Comparison of ENCODE assay signal across 8 cellular contexts in genomic region chr1:235328271-235329138, GRCh38. TPM values are rescaled to one million over a fixed set of nuclear protein-coding genes. Genes with fewer than 3 reads are reported as not detected.
DNase-seq lines count a peak whose midpoint lies in the region; ATAC-seq and TF ChIP-seq lines count a peak whose summit lies in the region.

Gene GGPS1, plus strand, starts transcription at chr1:235328570. Its CDS starts 6,695 bp downstream, at chr1:235335265.

- peak; percentile 97 for DNase-seq in COLO829 (ENCODE audit: low spot score)
- DNase-seq in HT-29 (ENCODE audit: low spot score): peak; percentile 99
- DNase-seq in NK-92 treated with Interleukin-12 subunit alpha and Interleukin-12 subunit beta, amount 100 ng/mL, for 24 hours (lab: John Stamatoyannopoulos, UW): peak; percentile 98
- peak; percentile 99 for DNase-seq in activated CD8-positive, alpha-beta memory T cell treated with anti-CD3 and anti-CD28 coated beads for 24 hours
- DNase-seq in effector memory CD4-positive, alpha-beta T cell: peak; percentile 99
- DNase-seq in lung (ENCODE audit: low spot score): peak; percentile 98
- peak; percentile 99 for DNase-seq in stimulated activated CD4-positive, alpha-beta T cell treated with anti-CD3 and anti-CD28 coated beads, TNF-alpha, amount 100 ng/mL, for 4 hours (ENCODE audit: low read depth in 3 of 3)

- H3K9me3 ChIP-seq in effector memory CD4-positive, alpha-beta T cell (ENCODE audit: control insufficient read depth, low read length): no peaks in the 10 kb centered on the region
- no peaks in the 10 kb centered on the region for H3K9me3 ChIP-seq in lung (ENCODE audit: control insufficient read depth in 2 of 2, insufficient read depth in 1 of 2, low read length in 1 of 2)

- peak within 1 kb of the TSS; percentile 93 for H3K4me3 ChIP-seq in effector memory CD4-positive, alpha-beta T cell (ENCODE audit: insufficient read depth, low read depth, low read length, poor library complexity, severe bottlenecking)
- H3K4me3 ChIP-seq in lung: peak within 1 kb of the TSS; percentile 94

- ATAC-seq in GM21360 (IDR thresholded peaks at IDR 0.05; ENCODE audit: unreplicated experiment) (peak; percentile 56), lung (ENCODE audit: insufficient read depth, low FRiP score) (peak; percentile 88)

- no peak for TF ChIP-seq CTCF in lung (IDR thresholded peaks at IDR 0.05; ENCODE audit: control extremely low read depth, extremely low read depth)

- H3K27me3 ChIP-seq in effector memory CD4-positive, alpha-beta T cell (replicated peaks; ENCODE audit: control insufficient read depth, insufficient read depth, low read length, poor library complexity, severe bottlenecking): no peaks in the 10 kb centered on the region
- no peaks in the 10 kb centered on the region for H3K27me3 ChIP-seq in lung (ENCODE audit: control insufficient read depth, insufficient read depth)

- peak within 1 kb of the TSS; percentile 98 for H3K27ac ChIP-seq in effector memory CD4-positive, alpha-beta T cell (ENCODE audit: insufficient read depth, low read length, poor library complexity, severe bottlenecking)
- peak within 1 kb of the TSS; percentile 96 to 99 for H3K27ac ChIP-seq in lung (ENCODE audit: low read depth in 1 of 2, low read length in 1 of 2)

- peaks cover 8% of the 10 kb centered on the region for H3K36me3 ChIP-seq in effector memory CD4-positive, alpha-beta T cell (ENCODE audit: control insufficient read depth, insufficient read depth, low read length)
- no peaks in the 10 kb centered on the region for H3K36me3 ChIP-seq in lung (ENCODE audit: control insufficient read depth in 2 of 2, insufficient read depth in 2 of 2, low read length in 2 of 2)

- 0 to 1% methylated on average over 54 of the region's 54 CpGs for WGBS in lung, 2 donors

- H3K4me1 ChIP-seq in effector memory CD4-positive, alpha-beta T cell (ENCODE audit: control insufficient read depth, insufficient read depth, low read length, poor library complexity, severe bottlenecking): peaks cover 34% of the 10 kb centered on the region
- H3K4me1 ChIP-seq in lung (ENCODE audit: control insufficient read depth in 2 of 2, insufficient read depth in 2 of 2, low read length in 2 of 2): peaks cover 0 to 6% of the 10 kb centered on the region in 2 donors

RNA-seq across cellular contexts. Expression of gene GGPS1, which starts in this region (rescaled TPM):
- 10.0 and 13.6 TPM in 2 replicates for total RNA-seq in HT-29 (2014; rRNA removed; shearing (Covaris generic))
- total RNA-seq in lung: 10 to 100 TPM; 25.5 to 27.0 TPM
- 10 to 100 TPM; 16.3 to 34.0 TPM for polyA plus RNA-seq in lung

Comparison
In these comparisons a context has a peak if more than half of its experiments do, and no peak if none do; other contexts are left out.
1. Peak in every context shown above with its lines: DNase-seq, ATAC-seq, H3K4me3 ChIP-seq and H3K27ac ChIP-seq.